8 cellular contexts compared by ENCODE assay signal in genomic region chr12:8038659-8039114, GRCh38. TPM values are rescaled to one million over a fixed set of nuclear protein-coding genes. Genes with fewer than 3 reads are reported as not detected.
A peak's percentile ranks its signal among the peaks of the same experiment; 100 is the strongest.
DNase-seq lines count a peak whose midpoint lies in the region; ATAC-seq, FAIRE-seq and TF ChIP-seq lines count a peak whose summit lies in the region.

No MANE protein-coding gene starts in this region.

- peaks cover 31% of the 10 kb centered on the region for H3K4me1 ChIP-seq in endothelial cell of umbilical vein (ENCODE audit: control insufficient read depth, extremely low read depth, insufficient read depth, low read length)
- peaks cover 24% of the 10 kb centered on the region for H3K4me1 ChIP-seq in thymus (ENCODE audit: control insufficient read depth, insufficient read depth, low read length)

- peak; percentile 52 for FAIRE-seq in endothelial cell of umbilical vein (lab: Jason Lieb, UNC)

- TF ChIP-seq POLR2A in NB4 (IDR thresholded peaks at IDR 0.05; ENCODE audit: extremely low read depth, insufficient read length): no peak
- no peak for TF ChIP-seq POLR2A in endothelial cell of umbilical vein (IDR thresholded peaks at IDR 0.05; ENCODE audit: low read depth, low read length)

- DNase-seq in COLO829 (ENCODE audit: low spot score) (peak; percentile 63), NB4 (ENCODE audit: low read depth) (peak; percentile 42), WERI-Rb-1 (peak; percentile 41), endothelial cell of umbilical vein (ENCODE audit: low read depth, low spot score) (peak; percentile 32), mucosa of gallbladder (ENCODE audit: low spot score) (peak; percentile 63)

- H3K4me3 ChIP-seq in NB4 (ENCODE audit: low read depth, low read length): no peak overlapping the region
- no peak overlapping the region for H3K4me3 ChIP-seq in WERI-Rb-1 (ENCODE audit: low read depth, low read length)
- H3K4me3 ChIP-seq in endothelial cell of umbilical vein (replicated peaks in 1 of 3; ENCODE audit: insufficient read depth in 1 of 3, low read depth in 1 of 3, low read length in 3 of 3): no peak overlapping the region
- peak overlapping the region; percentile 0 for H3K4me3 ChIP-seq in thymus (ENCODE audit: low read length)

- no peaks in the 10 kb centered on the region for H3K9me3 ChIP-seq in WERI-Rb-1 (ENCODE audit: severe bottlenecking)
- no peaks in the 10 kb centered on the region for H3K9me3 ChIP-seq in endothelial cell of umbilical vein (replicated peaks; ENCODE audit: control insufficient read depth, insufficient read depth, low read length)
- H3K9me3 ChIP-seq in thymus (ENCODE audit: control insufficient read depth): no peaks in the 10 kb centered on the region

- POLR2A ChIA-PET in endothelial cell of umbilical vein (lab: Charles Lee): interaction anchor here (0.9 to 1.4 kb wide), 2 partner anchors 67 to 103 kb away, joined by 3 to 4 read pairs; partner anchors contain the start of gene SLC2A3

- H3K27ac ChIP-seq in WERI-Rb-1 (no peak overlapping the region; the same call in 1 of the 2 replicates), endothelial cell of umbilical vein (ENCODE audit: insufficient read depth, low read depth, low read length) (no peak overlapping the region), thymus (ENCODE audit: low read depth) (peak overlapping the region; percentile 48)

- H3K9me1 ChIP-seq in endothelial cell of umbilical vein (replicated peaks; ENCODE audit: control insufficient read depth, extremely low read depth, insufficient read depth, low read length): no peaks in the 10 kb centered on the region

- no TSS peak for BruUV-seq in endothelial cell of umbilical vein (replicated peaks; lab: Mats Ljungman, UMichigan)

- CTCF ChIA-PET in endothelial cell of umbilical vein (lab: Charles Lee): interaction anchor here (0.6 to 1.5 kb wide), 8 partner anchors 10 to 1677 kb away, joined by 3 to 8 read pairs (median 4); no protein-coding TSS in a partner anchor

- no peak overlapping the region for H3K4me2 ChIP-seq in endothelial cell of umbilical vein (ENCODE audit: insufficient read depth, low read length)

- H3K27me3 ChIP-seq in WERI-Rb-1 (ENCODE audit: insufficient read depth, low read depth, severe bottlenecking) (no peaks in the 10 kb centered on the region), endothelial cell of umbilical vein (ENCODE audit: control insufficient read depth in 2 of 2, insufficient read depth in 2 of 2, low read length in 2 of 2) (no peaks in the 10 kb centered on the region), thymus (ENCODE audit: control insufficient read depth, insufficient read depth) (no peaks in the 10 kb centered on the region)

- H2AFZ ChIP-seq in endothelial cell of umbilical vein (ENCODE audit: low read depth, low read length): no peak overlapping the region

- no peaks in the 10 kb centered on the region for H4K20me1 ChIP-seq in endothelial cell of umbilical vein (replicated peaks; ENCODE audit: control insufficient read depth, extremely low read depth, insufficient read depth, low read length)

- dilution Hi-C loops in endothelial cell of umbilical vein (cut with MboI; ENCODE audit: extremely low pct_ligation_motif_present, low sequenced_read_pairs): no loop called here

- H3K79me2 ChIP-seq in endothelial cell of umbilical vein (ENCODE audit: control insufficient read depth, insufficient read depth, low read length): peaks cover 2% of the 10 kb centered on the region

- H3K9ac ChIP-seq in endothelial cell of umbilical vein (replicated peaks; ENCODE audit: extremely low read depth, insufficient read depth, low read length): no peak overlapping the region

- no peak for ATAC-seq in HG02623 (IDR thresholded peaks at IDR 0.05; ENCODE audit: unreplicated experiment)
- no peak for ATAC-seq in HG03045 (IDR thresholded peaks at IDR 0.05; ENCODE audit: unreplicated experiment)

- H3K36me3 ChIP-seq in WERI-Rb-1 (peaks cover 15% of the 10 kb centered on the region), endothelial cell of umbilical vein (ENCODE audit: control insufficient read depth in 2 of 2, extremely low read depth in 1 of 2, insufficient read depth in 2 of 2, low read length in 2 of 2) (peaks cover under 1 to 6% of the 10 kb centered on the region in 2 experiments), thymus (ENCODE audit: control insufficient read depth, insufficient read depth) (peaks cover 26% of the 10 kb centered on the region)

- intact Hi-C loops in endothelial cell of umbilical vein (cut with micrococcal nuclease): no loop called here

- no peak for TF ChIP-seq CTCF in NB4 (IDR thresholded peaks at IDR 0.05; ENCODE audit: low read depth, low read length)
- TF ChIP-seq CTCF in WERI-Rb-1 (IDR thresholded peaks at IDR 0.05; ENCODE audit: low read depth, low read length): no peak
- no peak for TF ChIP-seq CTCF in endothelial cell of umbilical vein (IDR thresholded peaks at IDR 0.05; ENCODE audit: extremely low read depth in 1 of 2, insufficient read depth in 1 of 2, low read depth in 1 of 2, low read length in 2 of 2)

- 31% methylated on average over 13 of the region's 13 CpGs for WGBS in thymus

TF ChIP-seq in endothelial cell of umbilical vein, 7 proteins besides CTCF, POLR2A, EP300 and RAD21:
- no peak for TF ChIP-seq FOS (IDR thresholded peaks at IDR 0.05; ENCODE audit: borderline replicate concordance, insufficient read depth, low read length)
- no peak for TF ChIP-seq POLR2AphosphoS5 (IDR thresholded peaks at IDR 0.05; ENCODE audit: insufficient read depth, low read depth, low read length)
- no peak for TF ChIP-seq EZH2 (IDR thresholded peaks at IDR 0.05; ENCODE audit: borderline replicate concordance, low read depth, low read length, severe bottlenecking)
- TF ChIP-seq GATA2 (IDR thresholded peaks at IDR 0.05; ENCODE audit: insufficient read depth, insufficient read length, low read depth, low read length): no peak
- TF ChIP-seq, protein P1, sequence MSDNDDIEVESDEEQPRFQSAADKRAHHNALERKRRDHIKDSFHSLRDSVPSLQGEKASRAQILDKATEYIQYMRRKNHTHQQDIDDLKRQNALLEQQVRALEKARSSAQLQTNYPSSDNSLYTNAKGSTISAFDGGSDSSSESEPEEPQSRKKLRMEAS (IDR thresholded peaks at IDR 0.05; ENCODE audit: insufficient read depth, insufficient read length): no peak
- no peak for TF ChIP-seq MYC (IDR thresholded peaks at IDR 0.05; ENCODE audit: low read depth, low read length)
TF ChIP-seq in endothelial cell of umbilical vein: peak in this region for 0.

RNA-seq across cellular contexts. Expression of gene FOXJ2, which starts 6.2 kb away (rescaled TPM):
- total RNA-seq in endothelial cell of umbilical vein (13.3 and 13.9 TPM in 2 replicates), mucosa of gallbladder (23.7 TPM)
- polyA plus RNA-seq in endothelial cell of umbilical vein (5.3 and 6.2 TPM in 2 replicates), thymus (8.9 TPM)
- polyA plus RNA-seq in endothelial cell of umbilical vein (2011; cell fraction: cytosol; rRNA removed): 4.6 and 4.8 TPM in 2 replicates
- polyA plus RNA-seq in endothelial cell of umbilical vein (2011; cell fraction: nucleus; rRNA removed): 6.2 and 8.0 TPM in 2 replicates
- polyA plus RNA-seq in endothelial cell of umbilical vein (2012): 8.5 TPM in 2 replicates
- polyA minus RNA-seq in endothelial cell of umbilical vein: 6.7 and 7.5 TPM in 2 replicates
- polyA minus RNA-seq in endothelial cell of umbilical vein (2011; cell fraction: cytosol; rRNA and poly(A)+ RNA removed): 4.6 TPM
- 4.6 and 5.9 TPM in 2 replicates for polyA minus RNA-seq in endothelial cell of umbilical vein (2011; cell fraction: nucleus; rRNA and poly(A)+ RNA removed)

RNA-seq across cellular contexts. Expression of gene C3AR1, which starts 27.5 kb away (rescaled TPM):
- total RNA-seq in endothelial cell of umbilical vein: 0.21 and 0.22 TPM in 2 replicates
- polyA plus RNA-seq in endothelial cell of umbilical vein: 0.70 and 1.1 TPM in 2 replicates
- 0.18 and 0.38 TPM in 2 replicates for polyA plus RNA-seq in endothelial cell of umbilical vein (2011; cell fraction: cytosol; rRNA removed)
- polyA plus RNA-seq in endothelial cell of umbilical vein (2011; cell fraction: nucleus; rRNA removed): 0.11 and 0.24 TPM in 2 replicates
- 0.12 and 0.42 TPM in 2 replicates for polyA plus RNA-seq in endothelial cell of umbilical vein (2012)
- polyA minus RNA-seq in endothelial cell of umbilical vein: 0.25 and 1.7 TPM in 2 replicates
- polyA minus RNA-seq in endothelial cell of umbilical vein (2011; cell fraction: cytosol; rRNA and poly(A)+ RNA removed): not detected
- 0.24 TPM in 1 of 2 replicates, not detected in the other for polyA minus RNA-seq in endothelial cell of umbilical vein (2011; cell fraction: nucleus; rRNA and poly(A)+ RNA removed)
- total RNA-seq in mucosa of gallbladder: 20.5 TPM
- polyA plus RNA-seq in thymus: 9.6 TPM

RNA-seq across cellular contexts. Expression of gene NECAP1, which starts 43.4 kb away (rescaled TPM):
- 23.6 and 24.6 TPM in 2 replicates for total RNA-seq in endothelial cell of umbilical vein
- 18.9 and 23.4 TPM in 2 replicates for polyA plus RNA-seq in endothelial cell of umbilical vein
- polyA plus RNA-seq in endothelial cell of umbilical vein (2011; cell fraction: cytosol; rRNA removed): 20.1 and 25.3 TPM in 2 replicates
- 36.7 and 40.1 TPM in 2 replicates for polyA plus RNA-seq in endothelial cell of umbilical vein (2011; cell fraction: nucleus; rRNA removed)
- 20.5 and 22.1 TPM in 2 replicates for polyA plus RNA-seq in endothelial cell of umbilical vein (2012)
- 21.7 and 25.3 TPM in 2 replicates for polyA minus RNA-seq in endothelial cell of umbilical vein
- polyA minus RNA-seq in endothelial cell of umbilical vein (2011; cell fraction: cytosol; rRNA and poly(A)+ RNA removed): 14.4 TPM
- polyA minus RNA-seq in endothelial cell of umbilical vein (2011; cell fraction: nucleus; rRNA and poly(A)+ RNA removed): 22.5 and 25.9 TPM in 2 replicates
- 32.9 TPM for total RNA-seq in mucosa of gallbladder
- polyA plus RNA-seq in thymus: 33.3 TPM

Comparison
In these comparisons a context has a peak if more than half of its experiments do, and no peak if none do; other contexts are left out.
1. RNA of gene C3AR1, which starts 27.5 kb away (total RNA-seq): 20.5 TPM in mucosa of gallbladder (single experiment); 0.21 to 0.22 TPM in endothelial cell of umbilical vein; every median in the first group is over 10 times any median in the second.
2. Peak in every context shown above with its lines, with median percentiles within 50 percentile points of each other: DNase-seq.